1 cellular context compared by ENCODE assay signal in the genomic region with DNA sequence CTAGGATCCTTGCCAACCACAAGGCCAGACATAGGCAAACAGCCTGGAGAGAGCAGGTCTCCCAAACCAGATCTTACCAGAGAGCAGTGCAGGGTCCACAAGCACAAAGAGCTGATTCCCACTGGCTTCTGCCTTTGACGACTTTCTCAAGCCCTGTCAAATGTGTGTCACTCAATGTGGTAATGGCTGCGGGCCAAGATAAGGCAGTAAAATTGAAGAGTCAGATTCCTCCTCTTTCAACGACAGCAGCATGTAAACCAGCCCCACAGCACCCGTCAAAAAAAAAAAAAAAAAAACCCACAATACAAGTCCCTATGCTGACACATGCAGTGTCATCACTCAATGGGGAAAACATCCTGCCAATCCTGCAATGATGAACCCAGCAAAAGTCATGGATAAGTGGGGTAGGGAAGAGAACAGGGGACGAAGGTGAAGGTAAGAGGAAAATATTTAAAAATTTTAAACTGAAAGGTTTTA.
A peak's percentile ranks its signal among the peaks of the same experiment; 100 is the strongest.
TF ChIP-seq lines count a peak whose summit lies in the region.

TSS of gene STON2 (minus strand) at position 123 of the 477 bp plus-strand sequence. CDS start 1,942 bp downstream, outside the sequence.

TF ChIP-seq in HEK293, 187 proteins besides CTCF, POLR2A, EP300 and RAD21 (continued from another document):
- TF ChIP-seq, protein P1, sequence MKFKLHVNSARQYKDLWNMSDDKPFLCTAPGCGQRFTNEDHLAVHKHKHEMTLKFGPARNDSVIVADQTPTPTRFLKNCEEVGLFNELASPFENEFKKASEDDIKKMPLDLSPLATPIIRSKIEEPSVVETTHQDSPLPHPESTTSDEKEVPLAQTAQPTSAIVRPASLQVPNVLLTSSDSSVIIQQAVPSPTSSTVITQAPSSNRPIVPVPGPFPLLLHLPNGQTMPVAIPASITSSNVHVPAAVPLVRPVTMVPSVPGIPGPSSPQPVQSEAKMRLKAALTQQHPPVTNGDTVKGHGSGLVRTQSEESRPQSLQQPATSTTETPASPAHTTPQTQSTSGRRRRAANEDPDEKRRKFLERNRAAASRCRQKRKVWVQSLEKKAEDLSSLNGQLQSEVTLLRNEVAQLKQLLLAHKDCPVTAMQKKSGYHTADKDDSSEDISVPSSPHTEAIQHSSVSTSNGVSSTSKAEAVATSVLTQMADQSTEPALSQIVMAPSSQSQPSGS (tag by site-specific recombination; IDR thresholded peaks at IDR 0.05; ENCODE audit: low read depth) = no peak
- TF ChIP-seq IKZF3 (tag by site-specific recombination; IDR thresholded peaks at IDR 0.05) = no peak
- no peak for TF ChIP-seq ZNF747 (tag by site-specific recombination; IDR thresholded peaks at IDR 0.05)
- TF ChIP-seq ZNF114 (tag by site-specific recombination; IDR thresholded peaks at IDR 0.05) = no peak
- no peak for TF ChIP-seq ZNF514 (tag by site-specific recombination; IDR thresholded peaks at IDR 0.05)
- no peak for TF ChIP-seq HOXC10 (CRISPR knock-in tag; IDR thresholded peaks at IDR 0.05)
- no peak for TF ChIP-seq ZSCAN4 (tag by site-specific recombination; IDR thresholded peaks at IDR 0.05)
- no peak for TF ChIP-seq SCRT2 (tag by site-specific recombination; IDR thresholded peaks at IDR 0.05)
- TF ChIP-seq TSHZ1 (tag by site-specific recombination; IDR thresholded peaks at IDR 0.05; ENCODE audit: borderline replicate concordance) = peak; percentile 68; the same call in 1 of the 2 replicates
- TF ChIP-seq ZNF202 (tag by site-specific recombination; IDR thresholded peaks at IDR 0.05; ENCODE audit: borderline replicate concordance) = no peak
- peak; percentile 21; the same call in 1 of the 2 replicates for TF ChIP-seq ZBTB20 (tag by site-specific recombination; IDR thresholded peaks at IDR 0.05)
- TF ChIP-seq, protein P2, sequence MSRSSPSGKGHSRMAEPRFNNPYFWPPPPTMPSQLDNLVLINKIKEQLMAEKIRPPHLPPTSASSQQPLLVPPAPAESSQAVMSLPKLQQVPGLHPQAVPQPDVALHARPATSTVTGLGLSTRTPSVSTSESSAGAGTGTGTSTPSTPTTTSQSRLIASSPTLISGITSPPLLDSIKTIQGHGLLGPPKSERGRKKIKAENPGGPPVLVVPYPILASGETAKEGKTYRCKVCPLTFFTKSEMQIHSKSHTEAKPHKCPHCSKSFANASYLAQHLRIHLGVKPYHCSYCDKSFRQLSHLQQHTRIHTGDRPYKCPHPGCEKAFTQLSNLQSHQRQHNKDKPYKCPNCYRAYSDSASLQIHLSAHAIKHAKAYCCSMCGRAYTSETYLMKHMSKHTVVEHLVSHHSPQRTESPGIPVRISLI (tag by site-specific recombination; IDR thresholded peaks at IDR 0.05) = peak; percentile 72; the same call in 1 of the 2 replicates
- no peak for TF ChIP-seq TRIM28 (IDR thresholded peaks at IDR 0.05; ENCODE audit: borderline replicate concordance, low read length)
- TF ChIP-seq, protein P3, sequence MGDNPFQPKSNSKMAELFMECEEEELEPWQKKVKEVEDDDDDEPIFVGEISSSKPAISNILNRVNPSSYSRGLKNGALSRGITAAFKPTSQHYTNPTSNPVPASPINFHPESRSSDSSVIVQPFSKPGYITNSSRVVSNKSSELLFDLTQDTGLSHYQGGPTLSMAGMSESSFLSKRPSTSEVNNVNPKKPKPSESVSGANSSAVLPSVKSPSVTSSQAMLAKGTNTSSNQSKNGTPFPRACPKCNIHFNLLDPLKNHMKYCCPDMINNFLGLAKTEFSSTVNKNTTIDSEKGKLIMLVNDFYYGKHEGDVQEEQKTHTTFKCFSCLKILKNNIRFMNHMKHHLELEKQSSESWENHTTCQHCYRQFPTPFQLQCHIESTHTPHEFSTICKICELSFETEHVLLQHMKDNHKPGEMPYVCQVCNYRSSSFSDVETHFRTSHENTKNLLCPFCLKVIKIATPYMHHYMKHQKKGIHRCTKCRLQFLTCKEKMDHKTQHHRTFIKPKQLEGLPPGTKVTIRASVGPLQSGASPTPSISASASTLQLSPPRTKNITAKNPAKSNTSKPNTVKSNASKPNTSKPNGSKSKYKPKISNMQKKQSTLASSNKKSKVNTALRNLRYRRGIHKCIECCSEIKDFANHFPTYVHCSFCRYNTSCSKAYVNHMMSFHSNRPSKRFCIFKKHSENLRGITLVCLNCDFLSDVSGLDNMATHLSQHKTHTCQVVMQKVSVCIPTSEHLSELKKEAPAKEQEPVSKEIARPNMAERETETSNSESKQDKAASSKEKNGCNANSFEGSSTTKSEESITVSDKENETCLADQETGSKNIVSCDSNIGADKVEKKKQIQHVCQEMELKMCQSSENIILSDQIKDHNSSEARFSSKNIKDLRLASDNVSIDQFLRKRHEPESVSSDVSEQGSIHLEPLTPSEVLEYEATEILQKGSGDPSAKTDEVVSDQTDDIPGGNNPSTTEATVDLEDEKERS (tag by site-specific recombination; IDR thresholded peaks at IDR 0.05) = no peak
- no peak for TF ChIP-seq ZNF670 (tag by site-specific recombination; IDR thresholded peaks at IDR 0.05; ENCODE audit: low read depth)
- TF ChIP-seq ZNF660 (tag by site-specific recombination; IDR thresholded peaks at IDR 0.05) = no peak
- no peak for TF ChIP-seq ZNF585B (tag by site-specific recombination; IDR thresholded peaks at IDR 0.05)
- TF ChIP-seq ZNF223 (tag by site-specific recombination; IDR thresholded peaks at IDR 0.05) = no peak
- TF ChIP-seq MZF1 (tag by site-specific recombination; IDR thresholded peaks at IDR 0.05; ENCODE audit: borderline replicate concordance) = no peak
- no peak for TF ChIP-seq ZNF449 (tag by site-specific recombination; IDR thresholded peaks at IDR 0.05)
- no peak for TF ChIP-seq ZNF558 (tag by site-specific recombination; IDR thresholded peaks at IDR 0.05)
- TF ChIP-seq ZNF121 (tag by site-specific recombination; IDR thresholded peaks at IDR 0.05) = no peak
- TF ChIP-seq, protein P4, sequence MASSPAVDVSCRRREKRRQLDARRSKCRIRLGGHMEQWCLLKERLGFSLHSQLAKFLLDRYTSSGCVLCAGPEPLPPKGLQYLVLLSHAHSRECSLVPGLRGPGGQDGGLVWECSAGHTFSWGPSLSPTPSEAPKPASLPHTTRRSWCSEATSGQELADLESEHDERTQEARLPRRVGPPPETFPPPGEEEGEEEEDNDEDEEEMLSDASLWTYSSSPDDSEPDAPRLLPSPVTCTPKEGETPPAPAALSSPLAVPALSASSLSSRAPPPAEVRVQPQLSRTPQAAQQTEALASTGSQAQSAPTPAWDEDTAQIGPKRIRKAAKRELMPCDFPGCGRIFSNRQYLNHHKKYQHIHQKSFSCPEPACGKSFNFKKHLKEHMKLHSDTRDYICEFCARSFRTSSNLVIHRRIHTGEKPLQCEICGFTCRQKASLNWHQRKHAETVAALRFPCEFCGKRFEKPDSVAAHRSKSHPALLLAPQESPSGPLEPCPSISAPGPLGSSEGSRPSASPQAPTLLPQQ (tag by site-specific recombination; IDR thresholded peaks at IDR 0.05) = peak; percentile 23; the same call in 1 of the 2 replicates
- TF ChIP-seq ZNF610 (tag by site-specific recombination; IDR thresholded peaks at IDR 0.05; ENCODE audit: borderline replicate concordance) = no peak
- TF ChIP-seq PRDM1 (tag by site-specific recombination; IDR thresholded peaks at IDR 0.05) = no peak
- no peak for TF ChIP-seq TCF7L2 (IDR thresholded peaks at IDR 0.05; ENCODE audit: borderline replicate concordance, low read depth, low read length)
